ENCODE assay signal across 2 cellular contexts in genomic region chr9:23725279-23725946, GRCh38.
TF ChIP-seq lines count a peak whose summit lies in the region.

No MANE protein-coding gene starts in this region.

TF ChIP-seq in GM23338, 12 proteins besides CTCF, POLR2A, EP300 and RAD21 (continued from another document):
- TF ChIP-seq, protein P1, sequence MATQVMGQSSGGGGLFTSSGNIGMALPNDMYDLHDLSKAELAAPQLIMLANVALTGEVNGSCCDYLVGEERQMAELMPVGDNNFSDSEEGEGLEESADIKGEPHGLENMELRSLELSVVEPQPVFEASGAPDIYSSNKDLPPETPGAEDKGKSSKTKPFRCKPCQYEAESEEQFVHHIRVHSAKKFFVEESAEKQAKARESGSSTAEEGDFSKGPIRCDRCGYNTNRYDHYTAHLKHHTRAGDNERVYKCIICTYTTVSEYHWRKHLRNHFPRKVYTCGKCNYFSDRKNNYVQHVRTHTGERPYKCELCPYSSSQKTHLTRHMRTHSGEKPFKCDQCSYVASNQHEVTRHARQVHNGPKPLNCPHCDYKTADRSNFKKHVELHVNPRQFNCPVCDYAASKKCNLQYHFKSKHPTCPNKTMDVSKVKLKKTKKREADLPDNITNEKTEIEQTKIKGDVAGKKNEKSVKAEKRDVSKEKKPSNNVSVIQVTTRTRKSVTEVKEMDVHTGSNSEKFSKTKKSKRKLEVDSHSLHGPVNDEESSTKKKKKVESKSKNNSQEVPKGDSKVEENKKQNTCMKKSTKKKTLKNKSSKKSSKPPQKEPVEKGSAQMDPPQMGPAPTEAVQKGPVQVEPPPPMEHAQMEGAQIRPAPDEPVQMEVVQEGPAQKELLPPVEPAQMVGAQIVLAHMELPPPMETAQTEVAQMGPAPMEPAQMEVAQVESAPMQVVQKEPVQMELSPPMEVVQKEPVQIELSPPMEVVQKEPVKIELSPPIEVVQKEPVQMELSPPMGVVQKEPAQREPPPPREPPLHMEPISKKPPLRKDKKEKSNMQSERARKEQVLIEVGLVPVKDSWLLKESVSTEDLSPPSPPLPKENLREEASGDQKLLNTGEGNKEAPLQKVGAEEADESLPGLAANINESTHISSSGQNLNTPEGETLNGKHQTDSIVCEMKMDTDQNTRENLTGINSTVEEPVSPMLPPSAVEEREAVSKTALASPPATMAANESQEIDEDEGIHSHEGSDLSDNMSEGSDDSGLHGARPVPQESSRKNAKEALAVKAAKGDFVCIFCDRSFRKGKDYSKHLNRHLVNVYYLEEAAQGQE (IDR thresholded peaks at IDR 0.05; ENCODE audit: unreplicated experiment), result no peak
- TF ChIP-seq STAT1 (IDR thresholded peaks at IDR 0.05; ENCODE audit: unreplicated experiment), result no peak
- TF ChIP-seq ZNF462 (CRISPR knock-in tag; IDR thresholded peaks at IDR 0.05), result no peak
- TF ChIP-seq ETS1 (IDR thresholded peaks at IDR 0.05), result no peak
- no peak for TF ChIP-seq JUNB (IDR thresholded peaks at IDR 0.05; ENCODE audit: unreplicated experiment)
- TF ChIP-seq EZH2phosphoT487 (IDR thresholded peaks at IDR 0.05; ENCODE audit: unreplicated experiment), result no peak
- TF ChIP-seq EZH2 (IDR thresholded peaks at IDR 0.05; ENCODE audit: low read depth, unreplicated experiment), result no peak

TF ChIP-seq in HEK293T, 16 proteins besides CTCF, POLR2A, EP300 and RAD21 (continued from another document):
- TF ChIP-seq PKNOX1 (IDR thresholded peaks at IDR 0.05), result 0 out of 2 replicates have a peak, but pooled peaks have one; percentile 23
